Comparison of ENCODE assay signal across 8 cellular contexts in the genomic region with DNA sequence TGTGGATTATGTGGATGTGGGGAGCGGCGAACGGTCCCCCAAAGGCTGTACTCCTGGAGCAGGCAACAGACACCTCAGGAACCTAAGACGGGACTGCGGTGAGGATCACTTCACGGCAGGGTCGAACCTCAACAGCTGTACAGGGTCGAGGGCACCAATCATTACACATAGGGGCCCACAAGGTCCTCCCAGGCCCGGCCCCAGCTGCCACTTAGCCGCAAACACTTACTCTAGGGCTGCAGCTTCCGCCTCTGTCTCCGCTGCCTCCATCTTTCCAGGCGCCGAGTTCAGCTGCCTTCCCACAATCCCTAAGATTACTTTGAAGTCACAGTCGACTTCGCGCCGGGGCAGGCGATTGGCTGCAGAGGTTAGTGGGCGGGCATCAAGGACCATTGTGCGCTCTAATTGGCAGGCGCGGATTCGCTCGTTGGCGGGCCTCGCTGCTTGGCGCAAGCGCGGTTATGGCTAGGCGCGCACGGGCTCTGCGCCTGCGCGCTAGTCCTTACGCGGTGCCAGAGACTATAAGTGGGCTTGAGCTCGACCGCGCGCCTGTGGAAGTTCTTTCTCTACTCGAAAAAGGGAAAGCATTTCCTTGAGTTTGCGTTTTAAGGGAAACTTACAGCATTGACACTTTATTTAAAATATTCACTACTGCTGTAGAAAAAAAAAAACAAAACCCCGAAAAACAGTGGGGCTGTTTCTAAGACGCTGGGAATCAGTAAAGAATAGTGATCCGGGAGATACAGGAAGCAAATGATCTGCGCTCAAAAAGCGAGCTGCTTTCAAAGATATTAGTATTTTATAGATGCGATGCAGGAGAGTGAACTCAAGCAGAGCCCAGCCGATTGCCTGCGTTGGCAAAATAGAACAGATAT.
A peak's percentile ranks its signal among the peaks of the same experiment; 100 is the strongest.
DNase-seq lines count a peak whose midpoint lies in the region; ATAC-seq and TF ChIP-seq lines count a peak whose summit lies in the region.

Gene ZWINT (minus strand): TSS at position 293 of the 875 bp plus-strand sequence. CDS start 23 bp downstream, at position 270.

- TF ChIP-seq CTCF in AG10803 (conservative IDR thresholded peaks at IDR 0.05; ENCODE audit: low read length): no peak

- peak within 1 kb of the TSS; percentile 89 for H3K4me3 ChIP-seq in AG10803 (ENCODE audit: low read length)

- DNase-seq in AG10803 (ENCODE audit: low read depth): peak; percentile 96
- DNase-seq in NCI-H345 treated with DMSO at 0.1 percent for 48 hours (lab: John Stamatoyannopoulos, UW; ENCODE audit: unreplicated experiment): peak; percentile 86
- peak; percentile 77 to 86 (median 81) for DNase-seq in activated CD4-positive, CD25-positive, alpha-beta regulatory T cell (lab: John Stamatoyannopoulos, UW)
- DNase-seq in central memory CD4-positive, alpha-beta T cell: peak; percentile 90
- peak; percentile 98 for DNase-seq in iris pigment epithelial cell (ENCODE audit: low read depth)
- DNase-seq in stimulated activated CD4-positive, alpha-beta T cell treated with anti-CD3 and anti-CD28 coated beads, Interleukin-12 subunit alpha, Interleukin-12 subunit beta, amount 100 ng/mL, for 24 hours (ENCODE audit: low read depth in 2 of 2): peak; percentile 87 to 88

- ATAC-seq in GM19035 (IDR thresholded peaks at IDR 0.05; ENCODE audit: unreplicated experiment): peak; percentile 98
- ATAC-seq in HG03342 (IDR thresholded peaks at IDR 0.05; ENCODE audit: unreplicated experiment): peak; percentile 99

Comparison
In these comparisons a context has a peak if more than half of its experiments do, and no peak if none do; other contexts are left out.
1. Peak in every context shown above with its lines: DNase-seq, ATAC-seq and H3K4me3 ChIP-seq.